ENCODE assay signal across 17 cellular contexts in the genomic region with DNA sequence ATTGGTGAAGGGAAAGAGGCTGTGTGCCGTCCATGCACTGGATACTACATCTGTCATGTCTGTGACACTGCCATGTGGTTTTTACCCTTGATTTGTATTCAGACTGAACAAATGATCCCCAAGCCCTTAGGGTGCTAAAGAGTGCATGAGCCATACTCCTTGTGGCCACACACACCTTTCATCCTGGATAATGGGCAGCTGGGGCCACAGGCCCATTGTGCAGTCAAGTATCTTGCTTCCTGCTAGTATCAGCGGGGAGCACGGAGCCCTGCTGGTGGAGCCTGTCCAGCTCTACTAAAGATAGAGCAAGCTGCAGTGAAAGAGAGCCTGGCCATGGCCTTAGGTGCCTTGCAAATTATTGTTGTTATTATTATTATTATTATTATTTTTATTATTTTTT.
DNase-seq lines count a peak whose midpoint lies in the region; ATAC-seq and TF ChIP-seq lines count a peak whose summit lies in the region.
"Had no signal": no experiment of that assay in that cellular context is flagged by ENCODE, and none has a peak within 500 bp of the region (broad histone marks: within the 10 kb centered on the region; RNA-seq: fewer than 3 reads in every experiment).

No MANE protein-coding gene starts in this region.

- H3K79me2 ChIP-seq in DND-41 (ENCODE audit: insufficient read depth, low read length): peaks cover 64% of the 10 kb centered on the region

- H3K4me1 ChIP-seq in DND-41 (ENCODE audit: insufficient read depth, low read length): peaks cover 45% of the 10 kb centered on the region
- H3K4me1 ChIP-seq in rectal smooth muscle tissue (ENCODE audit: control insufficient read depth, insufficient read depth, low read length): peaks cover 49% of the 10 kb centered on the region

- H3K9me3 ChIP-seq in DND-41 (ENCODE audit: insufficient read depth, low read length, severe bottlenecking): no peaks in the 10 kb centered on the region
- H3K9me3 ChIP-seq: BE2C had no signal

- H3K4me3 ChIP-seq in DND-41 (ENCODE audit: low read depth in 1 of 2, low read length in 2 of 2) (no peak overlapping the region), rectal smooth muscle tissue (ENCODE audit: low read length) (no peak overlapping the region)
- H3K4me3 ChIP-seq: PC-9 had no signal

- intact Hi-C loops in posterior cingulate gyrus (cut with DNase I): no loop called here

- H3K27ac ChIP-seq in DND-41 (ENCODE audit: low read length) (peak overlapping the region; percentile 49; the same call in 1 of the 2 replicates), rectal smooth muscle tissue (ENCODE audit: low read depth, low read length) (peak overlapping the region; percentile 13)

- H3K4me2 ChIP-seq in DND-41 (ENCODE audit: insufficient read depth, low read length): no peak overlapping the region

- H3K36me3 ChIP-seq in DND-41 (ENCODE audit: insufficient read depth, low read length) (no peaks in the 10 kb centered on the region), rectal smooth muscle tissue (ENCODE audit: control insufficient read depth, insufficient read depth, low read length) (no peaks in the 10 kb centered on the region)
- H3K36me3 ChIP-seq: BE2C had no signal

- no peak for TF ChIP-seq CTCF in DND-41 (IDR thresholded peaks at IDR 0.05; ENCODE audit: borderline replicate concordance, extremely low read depth, low read length, poor library complexity, severe bottlenecking)

- peaks cover 33% of the 10 kb centered on the region for H4K20me1 ChIP-seq in DND-41 (ENCODE audit: insufficient read depth, low read length)

- H3K9ac ChIP-seq in DND-41 (ENCODE audit: low read depth, low read length) (no peak overlapping the region), rectal smooth muscle tissue (ENCODE audit: low read length) (no peak overlapping the region)

- H3K27me3 ChIP-seq in DND-41 (ENCODE audit: insufficient read depth, low read length, poor library complexity): no peaks in the 10 kb centered on the region
- no peaks in the 10 kb centered on the region for H3K27me3 ChIP-seq in rectal smooth muscle tissue (ENCODE audit: control insufficient read depth, insufficient read depth, low read length)
- H3K27me3 ChIP-seq: BE2C had no signal

- no peak for DNase-seq in DND-41
- DNase-seq in M059J (ENCODE audit: low read depth): peak; percentile 39
- DNase-seq in UCSD-AML1 (lab: John Stamatoyannopoulos, UW; ENCODE audit: unreplicated experiment): peak; percentile 15
- DNase-seq in posterior cingulate gyrus: no peak
- DNase-seq in cerebellar cortex (ENCODE audit: low spot score): no peak
- DNase-seq: BE2C, DMS 273 treated with DMSO at 0.1 percent for 48 hours, MM.1S, NCI-H1417, NCI-H2081 treated with DMSO at 0.1 percent for 48 hours, NCI-H2227 treated with DMSO at 0.1 percent for 48 hours, NCI-H748 treated with DMSO at 0.1 percent for 48 hours, PC-9, SHP77 had no signal

- ATAC-seq in DND-41 (ENCODE audit: insufficient read depth, low read depth) (no peak), GM21447 (IDR thresholded peaks at IDR 0.05; ENCODE audit: unreplicated experiment) (no peak)
- ATAC-seq: SK-N-SH treated with all-trans-retinoic acid at 6 μM for 48 hours had no signal

- no peak overlapping the region for H2AFZ ChIP-seq in DND-41 (ENCODE audit: low read depth, low read length)
- H2AFZ ChIP-seq: PC-9 had no signal

Comparison
In these comparisons a context has a peak if more than half of its experiments do, and no peak if none do; other contexts are left out.
1. DNase-seq: peak in M059J (single experiment) and UCSD-AML1 (single experiment); none in DND-41 (single experiment), posterior cingulate gyrus (0 of 10) and cerebellar cortex (single experiment).